Comparison of ENCODE assay signal across 10 cellular contexts in genomic region chr17:75996665-75997590, GRCh38.
DNase-seq lines count a peak whose midpoint lies in the region; ATAC-seq and TF ChIP-seq lines count a peak whose summit lies in the region.
"Had no signal": no experiment of that assay in that cellular context is flagged by ENCODE, and none has a peak within 500 bp of the region (broad histone marks: within the 10 kb centered on the region; RNA-seq: fewer than 3 reads in every experiment).

No MANE protein-coding gene starts in this region.

- peak overlapping the region; percentile 44 for H3K9ac ChIP-seq in mucosa of stomach (ENCODE audit: low read length)

- no peaks in the 10 kb centered on the region for H3K9me3 ChIP-seq in mucosa of stomach (ENCODE audit: control insufficient read depth, low read length)
- H3K9me3 ChIP-seq: psoas muscle had no signal

- peak overlapping the region; percentile 78 for H3K27ac ChIP-seq in RWPE1
- H3K27ac ChIP-seq: 22Rv1, psoas muscle had no signal

- no peak for ATAC-seq in GM19328 (IDR thresholded peaks at IDR 0.05; ENCODE audit: unreplicated experiment)

- peaks cover 55% of the 10 kb centered on the region for H3K4me1 ChIP-seq in mucosa of stomach (ENCODE audit: control insufficient read depth, insufficient read depth, low read length)
- H3K4me1 ChIP-seq: psoas muscle had no signal

- H3K36me3 ChIP-seq in mucosa of stomach (ENCODE audit: control insufficient read depth, insufficient read depth, low read length), result no peaks in the 10 kb centered on the region

- CTCF ChIA-PET in RWPE1 (lab: Yijun Ruan, JAX), result interaction anchor here (0.6 to 0.9 kb wide), 5 partner anchors 24 to 255 kb away, joined by 3 to 5 read pairs (median 4); no protein-coding TSS in a partner anchor

- no peak overlapping the region for H3K4me3 ChIP-seq in mucosa of stomach (ENCODE audit: low read length)
- H3K4me3 ChIP-seq: psoas muscle had no signal

- POLR2A ChIA-PET in RWPE1 (lab: Yijun Ruan, JAX; ENCODE audit: low non-redundant PET), result no interaction called here

- no peak for TF ChIP-seq CTCF in RWPE1 (conservative IDR thresholded peaks at IDR 0.05; ENCODE audit: low read depth)

- peak; percentile 90 for DNase-seq in SIG-M5 treated with dmso at 0.1 percent for 504 hours (lab: John Stamatoyannopoulos, UW; ENCODE audit: unreplicated experiment)
- no peak for DNase-seq in SIG-M5 (lab: John Stamatoyannopoulos, UW)
- DNase-seq in RWPE1 (ENCODE audit: low spot score), result peak; percentile 74
- DNase-seq in central memory CD4-positive, alpha-beta T cell, result peak; percentile 31
- no peak for DNase-seq in NCI-H2107 (lab: John Stamatoyannopoulos, UW)
- DNase-seq in GOT3 (lab: John Stamatoyannopoulos, UW), result no peak

- no peaks in the 10 kb centered on the region for H3K27me3 ChIP-seq in mucosa of stomach (ENCODE audit: control insufficient read depth, insufficient read depth, low read length)

Comparison
In these comparisons a context has a peak if more than half of its experiments do, and no peak if none do; other contexts are left out.
1. DNase-seq: peak in SIG-M5 treated with dmso at 0.1 percent for 504 hours (single experiment), RWPE1 (single experiment) and central memory CD4-positive, alpha-beta T cell (single experiment); none in SIG-M5 (single experiment), NCI-H2107 (single experiment) and GOT3 (single experiment).